Comparison of ENCODE assay signal across 8 cellular contexts in the genomic region with DNA sequence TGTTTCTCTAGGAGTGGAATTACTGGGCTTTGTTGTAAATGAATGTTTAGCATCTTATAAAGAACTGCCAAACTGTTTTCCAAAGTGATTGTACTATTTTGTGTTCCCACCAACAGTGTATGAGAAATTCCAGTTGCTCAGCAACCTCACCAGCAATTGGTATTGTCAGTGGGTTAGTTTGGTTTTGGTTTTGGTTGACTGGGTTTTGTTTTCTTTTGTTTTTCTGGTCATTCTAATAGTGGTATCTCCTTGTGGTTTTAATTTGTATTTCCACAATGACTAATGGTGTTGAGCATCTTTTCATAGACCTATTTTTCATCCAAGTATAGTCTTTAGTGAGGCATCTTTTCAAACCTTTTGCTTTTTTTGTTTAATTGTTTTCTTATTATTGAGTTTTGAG. TPM values are rescaled to one million over a fixed set of nuclear protein-coding genes. Genes with fewer than 3 reads are reported as not detected.
DNase-seq lines count a peak whose midpoint lies in the region; ATAC-seq and TF ChIP-seq lines count a peak whose summit lies in the region.

No MANE protein-coding gene starts in this region.

- no peaks in the 10 kb centered on the region for H3K27me3 ChIP-seq in endodermal cell (ENCODE audit: control insufficient read depth, insufficient read depth, low read length, poor library complexity, severe bottlenecking)

- TF ChIP-seq CTCF in AG09319 (IDR thresholded peaks at IDR 0.05; ENCODE audit: low read depth, low read length), result no peak
- no peak for TF ChIP-seq CTCF in endodermal cell (conservative IDR thresholded peaks at IDR 0.05)

- H3K36me3 Mint-ChIP-seq in endodermal cell (ENCODE audit: low read depth), result no peaks in the 10 kb centered on the region

- no peak overlapping the region for H3K4me3 ChIP-seq in endodermal cell (ENCODE audit: low read length)

- H3K9ac ChIP-seq in endodermal cell (ENCODE audit: extremely low read depth, low read length, poor library complexity, severe bottlenecking), result no peak overlapping the region

- DNase-seq in AG09319 (ENCODE audit: extremely low read depth, low read depth) (peak; percentile 81), endodermal cell (no peak), NCI-H2171 treated with DMSO at 0.1 percent for 48 hours (lab: John Stamatoyannopoulos, UW) (no peak), NCI-H2107 treated with DMSO at 0.1 percent for 48 hours (lab: John Stamatoyannopoulos, UW; ENCODE audit: unreplicated experiment) (no peak), AG08396 (ENCODE audit: low spot score) (no peak), COR-L47 (lab: John Stamatoyannopoulos, UW) (no peak)

- peak overlapping the region; percentile 93 for H3K27ac ChIP-seq in endodermal cell (ENCODE audit: low read depth, low read length)

- H3K36me3 ChIP-seq in endodermal cell (ENCODE audit: control insufficient read depth, insufficient read depth, low read length), result no peaks in the 10 kb centered on the region

- ATAC-seq in GM19455 (IDR thresholded peaks at IDR 0.05; ENCODE audit: unreplicated experiment) (peak; percentile 95), HG03432 (IDR thresholded peaks at IDR 0.05; ENCODE audit: unreplicated experiment) (peak; percentile 97)

- H3K27me3 Mint-ChIP-seq in endodermal cell (ENCODE audit: insufficient read depth), result no peaks in the 10 kb centered on the region

- H3K4me3 Mint-ChIP-seq in endodermal cell, result no peak overlapping the region

- peaks cover 36% of the 10 kb centered on the region for H3K4me1 Mint-ChIP-seq in endodermal cell

- H3K27ac Mint-ChIP-seq in endodermal cell, result no peak overlapping the region

- H3K9me3 ChIP-seq in endodermal cell (ENCODE audit: control insufficient read depth, low read length), result no peaks in the 10 kb centered on the region

- no peaks in the 10 kb centered on the region for H3K9me3 Mint-ChIP-seq in endodermal cell

- H3K4me1 ChIP-seq in endodermal cell (ENCODE audit: control insufficient read depth, insufficient read depth, low read length), result peaks cover 9% of the 10 kb centered on the region

RNA-seq across cellular contexts. Expression of a gene that starts 27.1 kb away (rescaled TPM):
- 1 to 10 TPM in 1 of 2 donors, under 1 TPM in 1; 0.84 to 2.5 TPM for total RNA-seq in endodermal cell
- 5.4 TPM for polyA plus RNA-seq in endodermal cell (2013, experiment 1 of 2)
- 6.3 TPM for polyA plus RNA-seq in endodermal cell (2013, experiment 2 of 2)
